24 cellular contexts compared by ENCODE assay signal in genomic region chr1:189151361-189151760, GRCh38.
"Had no signal": no experiment of that assay in that cellular context is flagged by ENCODE, and none has a peak within 500 bp of the region (broad histone marks: within the 10 kb centered on the region; RNA-seq: fewer than 3 reads in every experiment).

No MANE protein-coding gene starts in this region.

- H3K27me3 ChIP-seq: esophagus squamous epithelium, heart right ventricle, right atrium auricular region, sigmoid colon, stomach, thyroid gland had no signal

- H3K36me3 Mint-ChIP-seq: naive thymus-derived CD8-positive, alpha-beta T cell; stimulated activated effector memory CD8-positive, alpha-beta T cell treated with anti-CD3 and anti-CD28 coated beads, Interleukin-12 subunit alpha, Interleukin-12 subunit beta, amount 100 ng/mL, for 72 hours had no signal

- H3K9me3 ChIP-seq: esophagus squamous epithelium, lower lobe of right lung, prostate gland, right atrium auricular region, sigmoid colon, stomach, thyroid gland had no signal

- H3K4me1 Mint-ChIP-seq: naive thymus-derived CD8-positive, alpha-beta T cell; nephron progenitor cell; stimulated activated effector memory CD8-positive, alpha-beta T cell treated with anti-CD3 and anti-CD28 coated beads, Interleukin-12 subunit alpha, Interleukin-12 subunit beta, amount 100 ng/mL, for 72 hours had no signal

- H3K27ac ChIP-seq: coronary artery, esophagus squamous epithelium, heart right ventricle, lower lobe of right lung, prostate gland, right atrium auricular region, sigmoid colon, stomach, thyroid gland had no signal

- H3K36me3 ChIP-seq: esophagus squamous epithelium, heart right ventricle, lower lobe of right lung, prostate gland, right atrium auricular region, sigmoid colon, stomach, thyroid gland had no signal

- H3K27me3 Mint-ChIP-seq: naive thymus-derived CD8-positive, alpha-beta T cell had no signal

- H3K27ac Mint-ChIP-seq: naive thymus-derived CD8-positive, alpha-beta T cell; nephron progenitor cell; stimulated activated effector memory CD8-positive, alpha-beta T cell treated with anti-CD3 and anti-CD28 coated beads, Interleukin-12 subunit alpha, Interleukin-12 subunit beta, amount 100 ng/mL, for 72 hours had no signal

- H3K4me3 Mint-ChIP-seq: naive thymus-derived CD8-positive, alpha-beta T cell; nephron progenitor cell; stimulated activated effector memory CD8-positive, alpha-beta T cell treated with anti-CD3 and anti-CD28 coated beads, Interleukin-12 subunit alpha, Interleukin-12 subunit beta, amount 100 ng/mL, for 72 hours had no signal

- H3K4me1 ChIP-seq: esophagus squamous epithelium, heart right ventricle, lower lobe of right lung, prostate gland, right atrium auricular region, sigmoid colon, stomach, thyroid gland had no signal

- H3K4me3 ChIP-seq: coronary artery, esophagus squamous epithelium, heart right ventricle, lower lobe of right lung, prostate gland, right atrium auricular region, sigmoid colon, stomach, thyroid gland had no signal

- H3K9me3 Mint-ChIP-seq: nephron progenitor cell had no signal

- DNase-seq: dermis blood vessel endothelial cell; effector memory CD4-positive, alpha-beta T cell; erythroblast; esophagus squamous epithelium; foreskin melanocyte; glutamatergic neuron; heart right ventricle; hippocampal formation; left ventricle myocardium superior; lower lobe of right lung; naive thymus-derived CD8-positive, alpha-beta T cell; nephron progenitor cell; nucleus accumbens; sigmoid colon; stimulated activated CD4-positive, alpha-beta T cell treated with anti-CD3 and anti-CD28 coated beads, Interleukin-2, amount 100 ng/mL, for 24 hours; stimulated activated CD4-positive, alpha-beta T cell treated with anti-CD3 and anti-CD28 coated beads, Interleukin-4, amount 100 ng/mL, for 24 hours; stimulated activated naive CD4-positive, alpha-beta T cell treated with Interleukin-2 at 50 U/mL for 16 hours; stomach; thyroid gland; trophoblast cell had no signal

- ATAC-seq: heart right ventricle; left ventricle myocardium superior; lower lobe of right lung; naive thymus-derived CD8-positive, alpha-beta T cell; stimulated activated effector memory CD8-positive, alpha-beta T cell treated with anti-CD3 and anti-CD28 coated beads, Interleukin-12 subunit alpha, Interleukin-12 subunit beta, amount 100 ng/mL, for 72 hours had no signal
